ENCODE assay signal across 9 cellular contexts in the genomic region with DNA sequence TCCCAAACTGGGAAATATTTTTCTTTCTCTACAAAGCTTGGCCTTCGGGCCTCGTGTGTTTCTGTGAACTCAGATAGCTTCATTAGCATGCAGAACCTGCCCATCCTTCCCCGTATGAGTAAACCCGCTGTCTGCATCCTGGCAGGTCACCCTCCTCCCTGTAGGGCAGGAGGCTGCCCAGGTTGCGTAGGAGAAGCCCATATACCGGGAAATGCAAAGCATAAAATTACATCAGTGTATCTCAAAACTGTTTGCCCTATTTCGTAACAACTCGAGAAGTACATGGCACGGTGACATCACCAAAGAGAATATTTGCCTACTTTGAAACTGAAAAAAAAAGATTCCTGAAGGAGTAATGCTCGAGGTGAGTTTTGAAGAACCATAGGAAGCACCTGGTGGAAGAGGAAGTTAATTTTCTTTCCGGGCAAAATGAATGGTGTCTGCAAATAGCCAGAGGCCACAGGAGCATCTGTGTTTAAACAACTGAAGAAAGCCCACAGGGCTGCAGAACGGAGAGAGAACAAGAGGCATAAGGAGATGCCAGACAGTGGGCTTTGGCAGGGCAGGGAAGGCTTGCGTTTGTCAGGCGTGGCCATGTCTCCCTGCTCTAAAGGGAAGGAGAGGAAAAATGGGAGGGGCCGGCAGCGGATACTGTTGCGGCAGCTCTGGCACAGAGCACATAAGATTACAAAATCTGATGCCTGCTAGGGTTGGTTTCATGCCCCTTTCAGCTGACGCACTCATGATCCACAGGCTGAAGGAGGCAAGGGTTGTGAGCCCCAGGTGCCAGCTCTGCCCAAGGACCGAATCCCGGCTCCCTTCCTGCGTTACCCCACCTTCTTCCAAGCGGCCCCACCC.
DNase-seq lines count a peak whose midpoint lies in the region; ATAC-seq and TF ChIP-seq lines count a peak whose summit lies in the region.
"Had no signal": no experiment of that assay in that cellular context is flagged by ENCODE, and none has a peak within 500 bp of the region (broad histone marks: within the 10 kb centered on the region; RNA-seq: fewer than 3 reads in every experiment).

No MANE protein-coding gene starts in this region.

- H3K9me3 Mint-ChIP-seq in activated CD8-positive, alpha-beta T cell treated with anti-CD3 and anti-CD28 coated beads, Interleukin-2, amount 10 ng/mL, durations not matched to agents 7 days and 5 days (ENCODE audit: insufficient read depth), result no peaks in the 10 kb centered on the region
- H3K9me3 Mint-ChIP-seq: memory B cell had no signal

- CTCF ChIA-PET in activated CD8-positive, alpha-beta T cell treated with anti-CD3 and anti-CD28 coated beads, Interleukin-2, amount 10 ng/mL, durations not matched to agents 7 days and 5 days (lab: Charles Lee), result interaction anchor here (1.3 kb wide), 1 partner anchor 80 kb away, joined by 3 read pairs; no protein-coding TSS in a partner anchor

- no peak for TF ChIP-seq CTCF in stomach (IDR thresholded peaks at IDR 0.05)

- peak; percentile 84 to 90 for ATAC-seq in left cardiac atrium
- ATAC-seq in activated CD8-positive, alpha-beta T cell treated with anti-CD3 and anti-CD28 coated beads, Interleukin-2, amount 10 ng/mL, durations not matched to agents 7 days and 5 days, result no peak

- peak overlapping the region in 1 of 4 donors; percentile 17 for H3K4me3 ChIP-seq in stomach

- H3K9me3 ChIP-seq in stomach, result no peaks in the 10 kb centered on the region

- no peaks in the 10 kb centered on the region for H3K36me3 Mint-ChIP-seq in activated CD8-positive, alpha-beta T cell treated with anti-CD3 and anti-CD28 coated beads, Interleukin-2, amount 10 ng/mL, durations not matched to agents 7 days and 5 days (ENCODE audit: low read depth)
- H3K36me3 Mint-ChIP-seq: memory B cell had no signal

- POLR2A ChIA-PET in activated CD8-positive, alpha-beta T cell treated with anti-CD3 and anti-CD28 coated beads, Interleukin-2, amount 10 ng/mL, durations not matched to agents 7 days and 5 days (lab: Charles Lee), result no interaction called here

- no peak for TF ChIP-seq EP300 in stomach (IDR thresholded peaks at IDR 0.05)

- TF ChIP-seq POLR2A in stomach (IDR thresholded peaks at IDR 0.05), result no peak

- intact Hi-C loops in left cardiac atrium (cut with DNase I), result no loop called here
- intact Hi-C loops in stomach (cut with DNase I; ENCODE audit: low total_unique reads), result no loop called here

- H3K4me1 ChIP-seq in stomach, result peaks cover 0 to 21% (median 5%) of the 10 kb centered on the region in 4 donors

- peak overlapping the region in 4 of 5 donors; percentile 49 to 88 (median 66) for H3K27ac ChIP-seq in stomach

- DNase-seq in MV-4-11 (lab: John Stamatoyannopoulos, UW), result peak; percentile 71
- DNase-seq in SKM-1 (lab: John Stamatoyannopoulos, UW; ENCODE audit: unreplicated experiment), result peak; percentile 76
- peak; percentile 58 for DNase-seq in left cardiac atrium
- DNase-seq in stomach, result peak; percentile 57
- DNase-seq in ureter (ENCODE audit: low spot score), result no peak
- DNase-seq in activated CD8-positive, alpha-beta T cell treated with anti-CD3 and anti-CD28 coated beads, Interleukin-2, amount 10 ng/mL, durations not matched to agents 7 days and 5 days, result no peak
- DNase-seq in NCI-H1105 (lab: John Stamatoyannopoulos, UW), result no peak
- DNase-seq: activated CD4-positive, alpha-beta T cell treated with anti-CD3 and anti-CD28 coated beads, Interleukin-2, amount 50 U/mL, for 4 hours had no signal

- H3K27ac Mint-ChIP-seq in activated CD8-positive, alpha-beta T cell treated with anti-CD3 and anti-CD28 coated beads, Interleukin-2, amount 10 ng/mL, durations not matched to agents 7 days and 5 days, result no peak overlapping the region
- H3K27ac Mint-ChIP-seq: memory B cell had no signal

- H3K27me3 ChIP-seq in stomach, result peaks cover 0 to 5% (median 0%) of the 10 kb centered on the region in 3 donors

- peaks cover 30% of the 10 kb centered on the region for H3K27me3 Mint-ChIP-seq in activated CD8-positive, alpha-beta T cell treated with anti-CD3 and anti-CD28 coated beads, Interleukin-2, amount 10 ng/mL, durations not matched to agents 7 days and 5 days (ENCODE audit: low read depth)

- 30 to 41% (median 39%) methylated on average over 22 of the region's 22 CpGs for WGBS in stomach, 5 donors

- H3K4me3 Mint-ChIP-seq in activated CD8-positive, alpha-beta T cell treated with anti-CD3 and anti-CD28 coated beads, Interleukin-2, amount 10 ng/mL, durations not matched to agents 7 days and 5 days, result no peak overlapping the region
- H3K4me3 Mint-ChIP-seq: memory B cell had no signal

- peaks cover 6% of the 10 kb centered on the region for H3K4me1 Mint-ChIP-seq in activated CD8-positive, alpha-beta T cell treated with anti-CD3 and anti-CD28 coated beads, Interleukin-2, amount 10 ng/mL, durations not matched to agents 7 days and 5 days (ENCODE audit: low read depth)

- no peaks in the 10 kb centered on the region for H3K36me3 ChIP-seq in stomach

Comparison
In these comparisons a context has a peak if more than half of its experiments do, and no peak if none do; other contexts are left out.
1. DNase-seq: peak in MV-4-11 (single experiment), SKM-1 (single experiment), left cardiac atrium (single experiment) and stomach (single experiment); none in ureter (single experiment), activated CD8-positive, alpha-beta T cell treated with anti-CD3 and anti-CD28 coated beads, Interleukin-2, amount 10 ng/mL, durations not matched to agents 7 days and 5 days (single experiment) and NCI-H1105 (single experiment).